8 cellular contexts compared by ENCODE assay signal in genomic region chr4:1290165-1290977, GRCh38. TPM values are rescaled to one million over a fixed set of nuclear protein-coding genes. Genes with fewer than 3 reads are reported as not detected.
DNase-seq lines count a peak whose midpoint lies in the region; ATAC-seq and TF ChIP-seq lines count a peak whose summit lies in the region.

No MANE protein-coding gene starts in this region.

- peak overlapping the region; percentile 78 to 86 for H3K4me3 ChIP-seq in CD4-positive, alpha-beta memory T cell (ENCODE audit: low read length in 2 of 2)
- peak overlapping the region; percentile 95 for H3K4me3 ChIP-seq in neuron (ENCODE audit: low read length)

- no peaks in the 10 kb centered on the region for H3K9me3 ChIP-seq in CD4-positive, alpha-beta memory T cell (ENCODE audit: control insufficient read depth in 1 of 2, low read length in 2 of 2)
- H3K9me3 ChIP-seq in neuron (ENCODE audit: low read length), result peaks cover 4% of the 10 kb centered on the region

- peak overlapping the region; percentile 76 for H3K27ac ChIP-seq in CD4-positive, alpha-beta memory T cell (ENCODE audit: low read depth, low read length)

- peak overlapping the region; percentile 82 to 97 (median 95) for H3K27ac Mint-ChIP-seq in CD4-positive, alpha-beta memory T cell

- H3K27me3 Mint-ChIP-seq in CD4-positive, alpha-beta memory T cell, result no peaks in the 10 kb centered on the region

- peak; percentile 11 for ATAC-seq in GM21526 (IDR thresholded peaks at IDR 0.05; ENCODE audit: low FRiP score, unreplicated experiment)
- ATAC-seq in HG03280 (IDR thresholded peaks at IDR 0.05; ENCODE audit: unreplicated experiment), result no peak
- ATAC-seq in GM19455 (IDR thresholded peaks at IDR 0.05; ENCODE audit: unreplicated experiment), result no peak

- TF ChIP-seq POLR2A in erythroblast (IDR thresholded peaks at IDR 0.05; ENCODE audit: low read length), result no peak

- intact Hi-C loops in CD4-positive, alpha-beta memory T cell (cut with micrococcal nuclease), result no loop called here

- POLR2A ChIA-PET in CD4-positive, alpha-beta memory T cell (lab: Charles Lee; ENCODE audit: partially characterized antibody), result interaction anchor here (0.8 to 3.8 kb wide), 19 partner anchors 11 to 580 kb away, joined by 3 to 43 read pairs (median 4); partner anchors contain the start of genes CTBP1, NSD2 and UVSSA

- CTCF ChIA-PET in CD4-positive, alpha-beta memory T cell (lab: Charles Lee; ENCODE audit: partially characterized antibody), result interaction anchor here (1.3 to 3.3 kb wide), 6 partner anchors 9 to 159 kb away, joined by 3 to 12 read pairs (median 4); partner anchors contain the start of gene UVSSA

- H3K4me1 Mint-ChIP-seq in CD4-positive, alpha-beta memory T cell, result peaks cover 27 to 57% (median 43%) of the 10 kb centered on the region in 4 donors

- H3K27me3 ChIP-seq in CD4-positive, alpha-beta memory T cell (ENCODE audit: insufficient read depth, low read length), result no peaks in the 10 kb centered on the region
- H3K27me3 ChIP-seq in neuron (ENCODE audit: insufficient read depth, low read length), result no peaks in the 10 kb centered on the region

- no peaks in the 10 kb centered on the region for H3K36me3 ChIP-seq in CD4-positive, alpha-beta memory T cell (ENCODE audit: insufficient read depth, low read length)
- no peaks in the 10 kb centered on the region for H3K36me3 ChIP-seq in neuron (ENCODE audit: insufficient read depth, low read length)

- peak overlapping the region; percentile 90 to 94 (median 92) for H3K4me3 Mint-ChIP-seq in CD4-positive, alpha-beta memory T cell

- H3K4me1 ChIP-seq in CD4-positive, alpha-beta memory T cell (ENCODE audit: insufficient read depth, low read length), result peaks cover 56% of the 10 kb centered on the region
- peaks cover 28% of the 10 kb centered on the region for H3K4me1 ChIP-seq in neuron (ENCODE audit: insufficient read depth, low read length)

- no peak overlapping the region for H2AFZ ChIP-seq in neuron (ENCODE audit: low read depth, low read length)

- H3K9me3 Mint-ChIP-seq in CD4-positive, alpha-beta memory T cell, result peaks cover 0 to 2% (median 0%) of the 10 kb centered on the region in 8 donors

- DNase-seq in CD4-positive, alpha-beta memory T cell, result peak in 1 of 5 donors; percentile 18
- DNase-seq in RPMI8226 (peak; percentile 25), erythroblast (lab: John Stamatoyannopoulos, UW) (peak; percentile 71 to 75), NCI-H1092 (lab: John Stamatoyannopoulos, UW) (no peak)

- peaks cover 0 to 14% of the 10 kb centered on the region in 2 donors for H3K36me3 Mint-ChIP-seq in CD4-positive, alpha-beta memory T cell

RNA-seq across cellular contexts. Expression of gene MAEA, which starts 0.7 kb away (rescaled TPM):
- 100 to 1,000 TPM; 101 to 106 TPM for total RNA-seq in CD4-positive, alpha-beta memory T cell
- polyA plus RNA-seq in CD4-positive, alpha-beta memory T cell, result 10 to 100 TPM; 54.1 to 70.9 TPM

RNA-seq across cellular contexts. Expression of gene CTBP1, which starts 41.4 kb away (rescaled TPM):
- total RNA-seq in CD4-positive, alpha-beta memory T cell, result 100 to 1,000 TPM; 186 to 195 TPM
- 10 to 100 TPM; 39.3 to 79.0 TPM for polyA plus RNA-seq in CD4-positive, alpha-beta memory T cell

RNA-seq across cellular contexts. Expression of gene UVSSA, which starts 56.6 kb away (rescaled TPM):
- 10 to 100 TPM; 44.4 to 44.6 TPM for total RNA-seq in CD4-positive, alpha-beta memory T cell
- polyA plus RNA-seq in CD4-positive, alpha-beta memory T cell, result 1 to 10 TPM; 2.4 to 6.8 TPM
